ENCODE assay signal across 16 cellular contexts in genomic region chr1:229671310-229671709, GRCh38. TPM values are rescaled to one million over a fixed set of nuclear protein-coding genes. Genes with fewer than 3 reads are reported as not detected.
DNase-seq lines count a peak whose midpoint lies in the region; ATAC-seq and TF ChIP-seq lines count a peak whose summit lies in the region.
"Had no signal": no experiment of that assay in that cellular context is flagged by ENCODE, and none has a peak within 500 bp of the region (broad histone marks: within the 10 kb centered on the region; RNA-seq: fewer than 3 reads in every experiment).

No MANE protein-coding gene starts in this region.

- H3K27me3 ChIP-seq in DND-41 (ENCODE audit: insufficient read depth, low read length, poor library complexity) = no peaks in the 10 kb centered on the region
- no peaks in the 10 kb centered on the region for H3K27me3 ChIP-seq in neural progenitor cell
- H3K27me3 ChIP-seq: BLaER1 had no signal

- TF ChIP-seq CTCF in DND-41 (IDR thresholded peaks at IDR 0.05; ENCODE audit: borderline replicate concordance, extremely low read depth, low read length, poor library complexity, severe bottlenecking) (no peak), neural progenitor cell (IDR thresholded peaks at IDR 0.05) (no peak)

- H3K4me3 Mint-ChIP-seq in activated naive CD8-positive, alpha-beta T cell treated with anti-CD3 and anti-CD28 coated beads, Interleukin-2, amount 50 U/mL, for 24 hours = no peak overlapping the region
- H3K4me3 Mint-ChIP-seq in activated naive CD8-positive, alpha-beta T cell treated with anti-CD3 and anti-CD28 coated beads for 36 hours = no peak overlapping the region
- H3K4me3 Mint-ChIP-seq in neural progenitor cell = peak overlapping the region; percentile 19
- H3K4me3 Mint-ChIP-seq: CD14-positive monocyte; CD4-positive, alpha-beta memory T cell; H9 had no signal

- H3K79me2 ChIP-seq in DND-41 (ENCODE audit: insufficient read depth, low read length) (no peaks in the 10 kb centered on the region), neural progenitor cell (ENCODE audit: low read depth) (no peaks in the 10 kb centered on the region)

- H3K9me3 Mint-ChIP-seq in activated naive CD8-positive, alpha-beta T cell treated with anti-CD3 and anti-CD28 coated beads, Interleukin-2, amount 50 U/mL, for 24 hours = no peaks in the 10 kb centered on the region
- H3K9me3 Mint-ChIP-seq in activated naive CD8-positive, alpha-beta T cell treated with anti-CD3 and anti-CD28 coated beads for 36 hours = no peaks in the 10 kb centered on the region
- no peaks in the 10 kb centered on the region for H3K9me3 Mint-ChIP-seq in neural progenitor cell
- H3K9me3 Mint-ChIP-seq: CD14-positive monocyte; CD4-positive, alpha-beta memory T cell; H9 had no signal

- peaks cover 15% of the 10 kb centered on the region for H3K4me1 Mint-ChIP-seq in activated naive CD8-positive, alpha-beta T cell treated with anti-CD3 and anti-CD28 coated beads, Interleukin-2, amount 50 U/mL, for 24 hours
- H3K4me1 Mint-ChIP-seq in activated naive CD8-positive, alpha-beta T cell treated with anti-CD3 and anti-CD28 coated beads for 36 hours = peaks cover 7% of the 10 kb centered on the region
- no peaks in the 10 kb centered on the region for H3K4me1 Mint-ChIP-seq in neural progenitor cell
- H3K4me1 Mint-ChIP-seq: CD14-positive monocyte had no signal

- H3K4me2 ChIP-seq in DND-41 (ENCODE audit: insufficient read depth, low read length) (no peak overlapping the region), neural progenitor cell (no peak overlapping the region)
- H3K4me2 ChIP-seq: BLaER1 had no signal

- H3K36me3 Mint-ChIP-seq in activated naive CD8-positive, alpha-beta T cell treated with anti-CD3 and anti-CD28 coated beads, Interleukin-2, amount 50 U/mL, for 24 hours (ENCODE audit: low read depth) = peaks cover 17% of the 10 kb centered on the region
- peaks cover 13% of the 10 kb centered on the region for H3K36me3 Mint-ChIP-seq in activated naive CD8-positive, alpha-beta T cell treated with anti-CD3 and anti-CD28 coated beads for 36 hours
- peaks cover 3% of the 10 kb centered on the region for H3K36me3 Mint-ChIP-seq in neural progenitor cell
- H3K36me3 Mint-ChIP-seq: CD14-positive monocyte had no signal

- ATAC-seq in activated naive CD8-positive, alpha-beta T cell treated with anti-CD3 and anti-CD28 coated beads, Interleukin-2, amount 50 U/mL, for 24 hours = peak; percentile 72
- 0 out of 3 replicates have a peak, but pooled peaks have one; percentile 12 for ATAC-seq in DND-41 (ENCODE audit: insufficient read depth, low read depth)
- ATAC-seq in GM21786 (IDR thresholded peaks at IDR 0.05; ENCODE audit: unreplicated experiment) = no peak
- ATAC-seq: GM12878 had no signal

- H3K36me3 ChIP-seq in DND-41 (ENCODE audit: insufficient read depth, low read length) (no peaks in the 10 kb centered on the region), neural progenitor cell (no peaks in the 10 kb centered on the region)
- H3K36me3 ChIP-seq: BLaER1 had no signal

- no peaks in the 10 kb centered on the region for H3K27me3 Mint-ChIP-seq in activated naive CD8-positive, alpha-beta T cell treated with anti-CD3 and anti-CD28 coated beads, Interleukin-2, amount 50 U/mL, for 24 hours
- no peaks in the 10 kb centered on the region for H3K27me3 Mint-ChIP-seq in activated naive CD8-positive, alpha-beta T cell treated with anti-CD3 and anti-CD28 coated beads for 36 hours
- H3K27me3 Mint-ChIP-seq in neural progenitor cell (ENCODE audit: insufficient read depth, low read depth) = peaks cover 2% of the 10 kb centered on the region

- H3K9me3 ChIP-seq in DND-41 (ENCODE audit: insufficient read depth, low read length, severe bottlenecking) (no peaks in the 10 kb centered on the region), neural progenitor cell (ENCODE audit: low read depth) (no peaks in the 10 kb centered on the region)

- no peaks in the 10 kb centered on the region for H3F3A ChIP-seq in neural progenitor cell (ENCODE audit: low read depth)

- H3K4me1 ChIP-seq in DND-41 (ENCODE audit: insufficient read depth, low read length) (peaks cover 32% of the 10 kb centered on the region), neural progenitor cell (no peaks in the 10 kb centered on the region)

- H2AFZ ChIP-seq in DND-41 (ENCODE audit: low read depth, low read length) = no peak overlapping the region
- no peak overlapping the region for H2AFZ ChIP-seq in neural progenitor cell (replicated peaks)

- H4K20me1 ChIP-seq in DND-41 (ENCODE audit: insufficient read depth, low read length) = no peaks in the 10 kb centered on the region
- H4K20me1 ChIP-seq in neural progenitor cell (ENCODE audit: low read depth) = no peaks in the 10 kb centered on the region
- H4K20me1 ChIP-seq: BLaER1 had no signal

- DNase-seq in activated CD4-positive, alpha-beta T cell treated with anti-CD3 and anti-CD28 coated beads for 48 hours = peak; percentile 39
- DNase-seq in activated CD4-positive, alpha-beta T cell treated with anti-CD3 and anti-CD28 coated beads, Interleukin-2, amount 50 U/mL, for 1 hour = no peak
- DNase-seq in activated naive CD8-positive, alpha-beta T cell treated with anti-CD3 and anti-CD28 coated beads, Interleukin-2, amount 50 U/mL, for 24 hours = no peak
- DNase-seq in activated naive CD8-positive, alpha-beta T cell treated with anti-CD3 and anti-CD28 coated beads for 36 hours = no peak
- DNase-seq in DND-41 (no peak), neural progenitor cell (ENCODE audit: low spot score) (no peak)
- DNase-seq: 8988T; CD4-positive, alpha-beta memory T cell; DMS153; DMS79 treated with DMSO at 0.1 percent for 48 hours; EL; H9 had no signal

- H3K27ac ChIP-seq in DND-41 (ENCODE audit: low read length) (no peak overlapping the region), neural progenitor cell (no peak overlapping the region)
- H3K27ac ChIP-seq: BLaER1 had no signal

- H3K9ac ChIP-seq in DND-41 (ENCODE audit: low read depth, low read length) (no peak overlapping the region), neural progenitor cell (no peak overlapping the region)
- H3K9ac ChIP-seq: BLaER1 had no signal

- H3K4me3 ChIP-seq in DND-41 (ENCODE audit: low read depth in 1 of 2, low read length in 2 of 2) (no peak overlapping the region), neural progenitor cell (no peak overlapping the region)
- H3K4me3 ChIP-seq: BLaER1, GM12878 had no signal

- H3K27ac Mint-ChIP-seq in activated naive CD8-positive, alpha-beta T cell treated with anti-CD3 and anti-CD28 coated beads, Interleukin-2, amount 50 U/mL, for 24 hours = no peak overlapping the region
- no peak overlapping the region for H3K27ac Mint-ChIP-seq in activated naive CD8-positive, alpha-beta T cell treated with anti-CD3 and anti-CD28 coated beads for 36 hours
- H3K27ac Mint-ChIP-seq in neural progenitor cell = no peak overlapping the region
- H3K27ac Mint-ChIP-seq: CD14-positive monocyte, H9 had no signal

RNA-seq across cellular contexts. Expression of gene URB2, which starts 45.3 kb away (rescaled TPM):
- total RNA-seq in activated naive CD8-positive, alpha-beta T cell treated with anti-CD3 and anti-CD28 coated beads for 36 hours = 10 to 100 TPM; 28.9 to 30.1 TPM
- total RNA-seq in neural progenitor cell (ENCODE audit: low replicate concordance) = 10.3 and 12.9 TPM in 2 replicates

RNA-seq across cellular contexts. Expression of gene TAF5L, which starts 45.4 kb away (rescaled TPM):
- total RNA-seq in activated naive CD8-positive, alpha-beta T cell treated with anti-CD3 and anti-CD28 coated beads for 36 hours = 10 to 100 TPM; 28.0 to 32.2 TPM
- total RNA-seq in neural progenitor cell (ENCODE audit: low replicate concordance) = 8.5 and 12.3 TPM in 2 replicates
